In the genomic region with DNA sequence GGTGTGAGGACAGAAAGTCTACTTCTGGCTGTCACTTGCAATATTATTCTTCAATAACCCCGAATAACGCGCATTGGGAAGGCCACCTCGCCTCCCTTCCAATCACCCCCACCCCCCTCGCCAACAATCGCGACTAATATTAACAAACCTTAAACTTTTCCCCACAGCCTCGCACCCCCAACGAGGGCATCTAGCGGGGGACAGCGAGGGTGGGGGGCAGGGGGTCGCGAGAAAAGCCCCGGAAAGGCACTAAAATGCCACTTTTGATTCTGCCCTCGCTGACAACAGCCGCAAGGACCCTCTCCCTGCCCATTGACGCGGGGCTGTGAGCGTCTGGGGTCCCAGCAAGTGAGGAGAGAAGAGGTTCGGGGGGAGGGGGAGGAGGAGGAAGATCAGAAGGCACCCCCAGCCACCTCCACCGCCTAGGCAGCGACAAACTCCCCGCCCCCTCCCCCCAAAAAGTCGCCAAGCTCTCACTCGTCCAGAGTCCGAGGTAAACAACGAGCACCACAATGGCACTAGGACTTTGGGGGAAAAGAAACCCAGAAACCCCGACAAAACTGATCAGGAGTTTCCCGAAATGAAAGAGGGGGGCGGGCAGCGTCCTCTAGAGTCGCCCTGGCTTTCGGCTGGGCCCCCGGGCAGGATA, we compare ENCODE assay signal across 8 cellular contexts. TPM values are rescaled to one million over a fixed set of nuclear protein-coding genes. Genes with fewer than 3 reads are reported as not detected.
DNase-seq lines count a peak whose midpoint lies in the region; ATAC-seq, FAIRE-seq and TF ChIP-seq lines count a peak whose summit lies in the region.

No MANE protein-coding gene starts in this region.

- peak overlapping the region; percentile 87 to 99 (median 93) for H3K4me3 Mint-ChIP-seq in CD8-positive, alpha-beta memory T cell
- peak overlapping the region; percentile 86 for H3K4me3 Mint-ChIP-seq in stimulated activated naive CD8-positive, alpha-beta T cell treated with anti-CD3 and anti-CD28 coated beads, Interleukin-15, Interleukin-2, amounts not matched to agents 100 ng/mL and 50 ng/mL, for 24 hours

- POLR2A ChIA-PET in CD8-positive, alpha-beta memory T cell (lab: Charles Lee): interaction anchor here (0.6 to 2.5 kb wide), 6 partner anchors 14 to 343 kb away, joined by 3 to 14 read pairs (median 3); no protein-coding TSS in a partner anchor

- no peaks in the 10 kb centered on the region for H3K9me1 ChIP-seq in keratinocyte (ENCODE audit: control insufficient read depth, extremely low read depth, insufficient read depth, low read length)

- no peaks in the 10 kb centered on the region for H3K9me3 ChIP-seq in CD8-positive, alpha-beta memory T cell (ENCODE audit: low read length)
- H3K9me3 ChIP-seq in keratinocyte (ENCODE audit: control insufficient read depth, low read depth, low read length): no peaks in the 10 kb centered on the region

- peak overlapping the region; percentile 72 for H3K9ac ChIP-seq in keratinocyte (ENCODE audit: control insufficient read depth, extremely low read depth, insufficient read depth, low read length)

- H3K27me3 Mint-ChIP-seq in CD8-positive, alpha-beta memory T cell: peaks cover 0 to 4% of the 10 kb centered on the region in 2 donors
- no peaks in the 10 kb centered on the region for H3K27me3 Mint-ChIP-seq in stimulated activated naive CD8-positive, alpha-beta T cell treated with anti-CD3 and anti-CD28 coated beads, Interleukin-15, Interleukin-2, amounts not matched to agents 100 ng/mL and 50 ng/mL, for 24 hours

- dilution Hi-C loops in keratinocyte (cut with MboI; ENCODE audit: extremely low pct_ligation_motif_present, low sequenced_read_pairs): no loop called here

- FAIRE-seq in keratinocyte (lab: Jason Lieb, UNC) (no peak), RCC 7860 (lab: Jason Lieb, UNC) (no peak)

- H3K4me2 ChIP-seq in keratinocyte (ENCODE audit: control insufficient read depth, extremely low read depth, insufficient read depth, low read depth, low read length): peak overlapping the region; percentile 98

- H4K20me1 ChIP-seq in keratinocyte (ENCODE audit: control insufficient read depth, extremely low read depth, insufficient read depth, low read length): no peaks in the 10 kb centered on the region

- no peaks in the 10 kb centered on the region for H3K9me3 Mint-ChIP-seq in CD8-positive, alpha-beta memory T cell
- no peaks in the 10 kb centered on the region for H3K9me3 Mint-ChIP-seq in stimulated activated naive CD8-positive, alpha-beta T cell treated with anti-CD3 and anti-CD28 coated beads, Interleukin-15, Interleukin-2, amounts not matched to agents 100 ng/mL and 50 ng/mL, for 24 hours

- no peaks in the 10 kb centered on the region for H3K79me2 ChIP-seq in keratinocyte (ENCODE audit: control insufficient read depth, insufficient read depth, low read length)

- peak overlapping the region; percentile 93 for H2AFZ ChIP-seq in keratinocyte (ENCODE audit: control insufficient read depth, low read length)

- peak overlapping the region; percentile 80 to 99 (median 94) for H3K27ac Mint-ChIP-seq in CD8-positive, alpha-beta memory T cell
- peak overlapping the region; percentile 91 for H3K27ac Mint-ChIP-seq in stimulated activated naive CD8-positive, alpha-beta T cell treated with anti-CD3 and anti-CD28 coated beads, Interleukin-15, Interleukin-2, amounts not matched to agents 100 ng/mL and 50 ng/mL, for 24 hours

- peak in 1 of 5 donors; percentile 45 for DNase-seq in CD8-positive, alpha-beta memory T cell
- no peak for DNase-seq in astrocyte of the cerebellum (ENCODE audit: low read depth)
- no peak for DNase-seq in keratinocyte (ENCODE audit: low read depth, low spot score)
- no peak for DNase-seq in RCC 7860 (ENCODE audit: low spot score)
- no peak for DNase-seq in NCI-H2227 treated with DMSO at 0.1 percent for 48 hours (lab: John Stamatoyannopoulos, UW)
- no peak for DNase-seq in GOT3 (lab: John Stamatoyannopoulos, UW)

- TF ChIP-seq CTCF in astrocyte of the cerebellum (IDR thresholded peaks at IDR 0.05; ENCODE audit: low read depth, low read length, missing control alignments): no peak
- no peak for TF ChIP-seq CTCF in keratinocyte (optimal IDR thresholded peaks at IDR 0.05 in 1 of 3, IDR thresholded peaks at IDR 0.05 in 1 of 3, conservative IDR thresholded peaks at IDR 0.05 in 1 of 3; ENCODE audit: extremely low read depth in 1 of 3, insufficient read depth in 2 of 3, low read length in 3 of 3)

- peak overlapping the region; percentile 80 for H3K4me3 ChIP-seq in CD8-positive, alpha-beta memory T cell (ENCODE audit: low read length)
- H3K4me3 ChIP-seq in astrocyte of the cerebellum (ENCODE audit: low read depth, low read length): peak overlapping the region; percentile 76
- H3K4me3 ChIP-seq in keratinocyte (ENCODE audit: control insufficient read depth in 2 of 3, extremely low read depth in 1 of 3, insufficient read depth in 2 of 3, low read depth in 1 of 3, low read length in 3 of 3): peak overlapping the region; percentile 73 to 77 (median 75)

- H3K36me3 Mint-ChIP-seq in CD8-positive, alpha-beta memory T cell: peaks cover 0 to 35% (median 11%) of the 10 kb centered on the region in 3 donors
- H3K36me3 Mint-ChIP-seq in stimulated activated naive CD8-positive, alpha-beta T cell treated with anti-CD3 and anti-CD28 coated beads, Interleukin-15, Interleukin-2, amounts not matched to agents 100 ng/mL and 50 ng/mL, for 24 hours (ENCODE audit: low read depth): peaks cover 67% of the 10 kb centered on the region

- peak overlapping the region; percentile 58 for H3K27ac ChIP-seq in CD8-positive, alpha-beta memory T cell (ENCODE audit: low read depth, low read length)
- H3K27ac ChIP-seq in keratinocyte (ENCODE audit: control insufficient read depth, insufficient read depth, low read length): peak overlapping the region; percentile 36

- CTCF ChIA-PET in CD8-positive, alpha-beta memory T cell (lab: Charles Lee): interaction anchor here (0.8 to 0.9 kb wide), 2 partner anchors 13 to 334 kb away, joined by 3 to 4 read pairs; no protein-coding TSS in a partner anchor

- no peaks in the 10 kb centered on the region for H3K27me3 ChIP-seq in CD8-positive, alpha-beta memory T cell (ENCODE audit: insufficient read depth, low read length, poor library complexity, severe bottlenecking)
- no peaks in the 10 kb centered on the region for H3K27me3 ChIP-seq in keratinocyte (ENCODE audit: control insufficient read depth, extremely low read depth, insufficient read depth, low read length)

- peaks cover 71 to 84% (median 78%) of the 10 kb centered on the region in 3 donors for H3K4me1 Mint-ChIP-seq in CD8-positive, alpha-beta memory T cell
- H3K4me1 Mint-ChIP-seq in stimulated activated naive CD8-positive, alpha-beta T cell treated with anti-CD3 and anti-CD28 coated beads, Interleukin-15, Interleukin-2, amounts not matched to agents 100 ng/mL and 50 ng/mL, for 24 hours (ENCODE audit: low read depth): peaks cover 85% of the 10 kb centered on the region

- H3K4me1 ChIP-seq in CD8-positive, alpha-beta memory T cell (ENCODE audit: insufficient read depth, low read length): peaks cover 52% of the 10 kb centered on the region
- peaks cover 11% of the 10 kb centered on the region for H3K4me1 ChIP-seq in keratinocyte (ENCODE audit: control insufficient read depth, extremely low read depth, insufficient read depth, low read length)

- no peaks in the 10 kb centered on the region for H3K36me3 ChIP-seq in CD8-positive, alpha-beta memory T cell (ENCODE audit: insufficient read depth, low read length)
- H3K36me3 ChIP-seq in keratinocyte (ENCODE audit: control insufficient read depth in 2 of 2, extremely low read depth in 1 of 2, insufficient read depth in 2 of 2, low read length in 2 of 2): no peaks in the 10 kb centered on the region

- in situ Hi-C loops in astrocyte of the cerebellum (cut with HindIII; ENCODE audit: low sequenced_read_pairs): no loop called here

- ATAC-seq in HG03442 (IDR thresholded peaks at IDR 0.05; ENCODE audit: unreplicated experiment): peak; percentile 1

RNA-seq across cellular contexts. Expression of gene SATB1, which starts 0.8 kb away (rescaled TPM):
- 100 to 1,000 TPM; 158 to 163 TPM for total RNA-seq in CD8-positive, alpha-beta memory T cell
- 89.6 TPM for polyA plus RNA-seq in CD8-positive, alpha-beta memory T cell
- 7.8 to 9.0 TPM (median 9.0 TPM) in 3 replicates for polyA plus RNA-seq in keratinocyte
- 4.3 TPM for polyA plus RNA-seq in keratinocyte (2011; ENCODE audit: low read depth)
- polyA plus RNA-seq in keratinocyte (2011; cell fraction: cytosol; rRNA removed): 8.1 and 15.7 TPM in 2 replicates
- polyA plus RNA-seq in keratinocyte (2011; cell fraction: nucleus; rRNA removed): 22.9 and 25.0 TPM in 2 replicates
- polyA plus RNA-seq in keratinocyte (2012; ENCODE audit: low replicate concordance): 3.6 and 5.7 TPM in 2 replicates
- 1.4 to 24.8 TPM (median 12.7 TPM) in 3 replicates for polyA minus RNA-seq in keratinocyte
- 15.2 TPM for polyA minus RNA-seq in keratinocyte (2011; cell fraction: cytosol; rRNA and poly(A)+ RNA removed)
- 6.9 and 12.4 TPM in 2 replicates for polyA minus RNA-seq in keratinocyte (2011; cell fraction: nucleus; rRNA and poly(A)+ RNA removed)
